8 cellular contexts compared by ENCODE assay signal in genomic region chr3:52707585-52707984, GRCh38. TPM values are rescaled to one million over a fixed set of nuclear protein-coding genes. Genes with fewer than 3 reads are reported as not detected.
DNase-seq lines count a peak whose midpoint lies in the region; ATAC-seq and TF ChIP-seq lines count a peak whose summit lies in the region.

No MANE protein-coding gene starts in this region.

- no peak overlapping the region for H2AFZ ChIP-seq in SK-N-SH (ENCODE audit: low read depth)

- peak overlapping the region; percentile 67 for H3K27ac Mint-ChIP-seq in endothelial cell (ENCODE audit: unreplicated experiment)

- H3K79me2 ChIP-seq in SK-N-SH (ENCODE audit: insufficient read depth) = peaks cover 57% of the 10 kb centered on the region

- TF ChIP-seq EP300 in SK-N-SH (IDR thresholded peaks at IDR 0.05; ENCODE audit: borderline replicate concordance in 1 of 2, low read depth in 1 of 2, low read length in 1 of 2) = no peak

- peak overlapping the region; percentile 91 for H3K4me2 ChIP-seq in SK-N-SH

- no peaks in the 10 kb centered on the region for H3K9me2 ChIP-seq in SK-N-SH

- intact Hi-C loops in psoas muscle (cut with DNase I) = no loop called here

- H3K9ac ChIP-seq in SK-N-SH = peak overlapping the region; percentile 85; the same call in 1 of the 2 replicates

- H3K4me1 ChIP-seq in SK-N-SH (ENCODE audit: control insufficient read depth in 1 of 2, insufficient read depth in 2 of 2, low read depth in 1 of 2, low read length in 1 of 2) (peaks cover 9 to 18% of the 10 kb centered on the region in 2 experiments), psoas muscle (peaks cover 25% of the 10 kb centered on the region)

- H3K27me3 ChIP-seq in SK-N-SH (ENCODE audit: insufficient read depth) (no peaks in the 10 kb centered on the region), psoas muscle (ENCODE audit: insufficient read depth in 3 of 3, low read length in 2 of 3) (no peaks in the 10 kb centered on the region)

- POLR2A ChIA-PET in SK-N-SH (lab: Yijun Ruan, JAX) = no interaction called here

- H3K4me3 ChIP-seq in SK-N-SH (ENCODE audit: low read depth in 2 of 2, low read length in 1 of 2) (peak overlapping the region; percentile 79 to 84; a peak in 2 of 4 replicates), psoas muscle (peak overlapping the region; percentile 90)

- H3K4me3 Mint-ChIP-seq in endothelial cell (ENCODE audit: unreplicated experiment) = no peak overlapping the region

- H3F3A ChIP-seq in SK-N-SH (replicated peaks; ENCODE audit: insufficient read depth) = peaks cover 12% of the 10 kb centered on the region

- H3K9me3 ChIP-seq in SK-N-SH = no peaks in the 10 kb centered on the region
- no peaks in the 10 kb centered on the region for H3K9me3 ChIP-seq in psoas muscle

- H4K20me1 ChIP-seq in SK-N-SH (ENCODE audit: insufficient read depth) = no peaks in the 10 kb centered on the region

- H3K27me3 Mint-ChIP-seq in endothelial cell (ENCODE audit: unreplicated experiment) = peaks cover 8% of the 10 kb centered on the region

- TF ChIP-seq CTCF in SK-N-SH (IDR thresholded peaks at IDR 0.05) = no peak
- no peak for TF ChIP-seq CTCF in endothelial cell (IDR thresholded peaks at IDR 0.05; ENCODE audit: unreplicated experiment)
- no peak for TF ChIP-seq CTCF in psoas muscle (IDR thresholded peaks at IDR 0.05)

- DNase-seq in SK-N-SH (no peak), NOMO-1 treated with dmso at 0.1 percent for 144 hours (lab: John Stamatoyannopoulos, UW; ENCODE audit: unreplicated experiment) (peak; percentile 35), endothelial cell (ENCODE audit: low spot score) (no peak), psoas muscle (no peak), kidney glomerular epithelial cell (lab: John Stamatoyannopoulos, UW) (no peak), NCI-H1417 treated with DMSO at 0.1 percent for 48 hours (lab: John Stamatoyannopoulos, UW) (no peak), SW480 (ENCODE audit: low spot score) (no peak)

- peaks cover 27% of the 10 kb centered on the region for H3K4me1 Mint-ChIP-seq in endothelial cell (ENCODE audit: unreplicated experiment)

- ATAC-seq in SK-N-SH treated with all-trans-retinoic acid at 6 μM for 48 hours = no peak
- ATAC-seq in psoas muscle = no peak

- H3K27ac ChIP-seq in SK-N-SH (ENCODE audit: low read depth in 2 of 2, low read length in 1 of 2) = no peak overlapping the region
- no peak overlapping the region for H3K27ac ChIP-seq in psoas muscle

- H3K36me3 ChIP-seq in SK-N-SH (replicated peaks in 1 of 2; ENCODE audit: control insufficient read depth in 1 of 2, insufficient read depth in 2 of 2, low read length in 1 of 2) = peaks cover 21 to 40% of the 10 kb centered on the region in 2 experiments
- H3K36me3 ChIP-seq in psoas muscle (ENCODE audit: insufficient read depth in 1 of 2, low read depth in 1 of 2) = peaks cover 0 to 45% of the 10 kb centered on the region in 2 donors

- H3K36me3 Mint-ChIP-seq in endothelial cell (ENCODE audit: low read depth, unreplicated experiment) = peaks cover 13% of the 10 kb centered on the region

- WGBS in SK-N-SH (ENCODE audit: low lambda C conversion rate) = 88% methylated on average over 4 of the region's 4 CpGs
- 85 to 91% (median 89%) methylated on average over 4 of the region's 4 CpGs for WGBS in psoas muscle, 3 donors

- H3K9me3 Mint-ChIP-seq in endothelial cell (ENCODE audit: unreplicated experiment) = no peaks in the 10 kb centered on the region

- CTCF ChIA-PET in SK-N-SH (lab: Yijun Ruan, JAX) = no interaction called here

- TF ChIP-seq RAD21 in SK-N-SH (IDR thresholded peaks at IDR 0.05; ENCODE audit: low read length) = no peak

TF ChIP-seq in SK-N-SH, 30 proteins besides CTCF, POLR2A, EP300 and RAD21 (continues in another document):
- TF ChIP-seq FOXM1 (IDR thresholded peaks at IDR 0.05; ENCODE audit: low read depth) (no peak), MAX (IDR thresholded peaks at IDR 0.05; ENCODE audit: low read depth) (no peak), NRF1 (IDR thresholded peaks at IDR 0.05; ENCODE audit: low read depth, low read length) (no peak), FOXJ3 (CRISPR knock-in tag; IDR thresholded peaks at IDR 0.05) (no peak), GATA2 (CRISPR knock-in tag; IDR thresholded peaks at IDR 0.05) (no peak)
- TF ChIP-seq, protein P1, sequence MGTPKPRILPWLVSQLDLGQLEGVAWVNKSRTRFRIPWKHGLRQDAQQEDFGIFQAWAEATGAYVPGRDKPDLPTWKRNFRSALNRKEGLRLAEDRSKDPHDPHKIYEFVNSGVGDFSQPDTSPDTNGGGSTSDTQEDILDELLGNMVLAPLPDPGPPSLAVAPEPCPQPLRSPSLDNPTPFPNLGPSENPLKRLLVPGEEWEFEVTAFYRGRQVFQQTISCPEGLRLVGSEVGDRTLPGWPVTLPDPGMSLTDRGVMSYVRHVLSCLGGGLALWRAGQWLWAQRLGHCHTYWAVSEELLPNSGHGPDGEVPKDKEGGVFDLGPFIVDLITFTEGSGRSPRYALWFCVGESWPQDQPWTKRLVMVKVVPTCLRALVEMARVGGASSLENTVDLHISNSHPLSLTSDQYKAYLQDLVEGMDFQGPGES (IDR thresholded peaks at IDR 0.05; ENCODE audit: low read depth, low read length) = no peak

TF ChIP-seq in SK-N-SH treated with all-trans-retinoic acid at 6 μM for 48 hours, 23 proteins besides CTCF, POLR2A, EP300 and RAD21:
- TF ChIP-seq, protein P2, sequence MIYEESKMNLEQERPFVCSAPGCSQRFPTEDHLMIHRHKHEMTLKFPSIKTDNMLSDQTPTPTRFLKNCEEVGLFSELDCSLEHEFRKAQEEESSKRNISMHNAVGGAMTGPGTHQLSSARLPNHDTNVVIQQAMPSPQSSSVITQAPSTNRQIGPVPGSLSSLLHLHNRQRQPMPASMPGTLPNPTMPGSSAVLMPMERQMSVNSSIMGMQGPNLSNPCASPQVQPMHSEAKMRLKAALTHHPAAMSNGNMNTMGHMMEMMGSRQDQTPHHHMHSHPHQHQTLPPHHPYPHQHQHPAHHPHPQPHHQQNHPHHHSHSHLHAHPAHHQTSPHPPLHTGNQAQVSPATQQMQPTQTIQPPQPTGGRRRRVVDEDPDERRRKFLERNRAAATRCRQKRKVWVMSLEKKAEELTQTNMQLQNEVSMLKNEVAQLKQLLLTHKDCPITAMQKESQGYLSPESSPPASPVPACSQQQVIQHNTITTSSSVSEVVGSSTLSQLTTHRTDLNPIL (CRISPR knock-in tag; IDR thresholded peaks at IDR 0.05; ENCODE audit: low read depth) = no peak
- TF ChIP-seq ESRRG (CRISPR knock-in tag; IDR thresholded peaks at IDR 0.05) (no peak), PATZ1 (CRISPR knock-in tag; IDR thresholded peaks at IDR 0.05; ENCODE audit: borderline replicate concordance) (no peak), ZNF8 (CRISPR knock-in tag; IDR thresholded peaks at IDR 0.05) (no peak)

RNA-seq across cellular contexts. Expression of gene SPCS1, which starts 1.7 kb away (rescaled TPM):
- polyA plus RNA-seq in SK-N-SH (2012; rRNA removed) (191 and 198 TPM in 2 replicates), psoas muscle (100 to 1,000 TPM; 108 to 133 (median 116) TPM)
- polyA plus RNA-seq in SK-N-SH (2012; cell fraction: cytosol; rRNA removed) = 226 and 248 TPM in 2 replicates
- 34.2 and 53.4 TPM in 2 replicates for polyA plus RNA-seq in SK-N-SH (2012; cell fraction: nucleus; rRNA removed)
- total RNA-seq in endothelial cell (ENCODE audit: unreplicated experiment) (83.9 TPM), psoas muscle (10 to 100 TPM; 55.7 to 85.6 (median 75.3) TPM)

RNA-seq across cellular contexts. Expression of gene GLT8D1, which starts 2.0 kb away (rescaled TPM):
- polyA plus RNA-seq in SK-N-SH (2012; rRNA removed) (102 and 135 TPM in 2 replicates), psoas muscle (10 to 100 TPM; 16.6 to 40.1 (median 22.2) TPM)
- polyA plus RNA-seq in SK-N-SH (2012; cell fraction: cytosol; rRNA removed) = 117 and 120 TPM in 2 replicates
- 140 and 196 TPM in 2 replicates for polyA plus RNA-seq in SK-N-SH (2012; cell fraction: nucleus; rRNA removed)
- total RNA-seq in endothelial cell (ENCODE audit: unreplicated experiment) (54.7 TPM), psoas muscle (10 to 100 TPM; 12.0 to 20.5 (median 19.8) TPM)

RNA-seq across cellular contexts. Expression of gene GNL3, which starts 21.8 kb away (rescaled TPM):
- polyA plus RNA-seq in SK-N-SH (2012; rRNA removed) = 55.0 and 77.0 TPM in 2 replicates
- polyA plus RNA-seq in SK-N-SH (2012; cell fraction: cytosol; rRNA removed) = 58.5 and 71.5 TPM in 2 replicates
- 107 and 224 TPM in 2 replicates for polyA plus RNA-seq in SK-N-SH (2012; cell fraction: nucleus; rRNA removed)
- total RNA-seq in endothelial cell (ENCODE audit: unreplicated experiment) = 50.0 TPM
- 100 to 1,000 TPM in 1 of 4 donors, 10 to 100 TPM in 3; 47.3 to 109 (median 67.9) TPM for total RNA-seq in psoas muscle
- polyA plus RNA-seq in psoas muscle = 100 to 1,000 TPM in 2 of 3 donors, 10 to 100 TPM in 1; 80.6 to 145 (median 135) TPM

RNA-seq across cellular contexts. Expression of gene PBRM1, which starts 21.9 kb away (rescaled TPM):
- 14.0 and 14.3 TPM in 2 replicates for polyA plus RNA-seq in SK-N-SH (2012; rRNA removed)
- polyA plus RNA-seq in SK-N-SH (2012; cell fraction: cytosol; rRNA removed) = 13.5 and 14.0 TPM in 2 replicates
- 14.1 and 19.1 TPM in 2 replicates for polyA plus RNA-seq in SK-N-SH (2012; cell fraction: nucleus; rRNA removed)
- 68.7 TPM for total RNA-seq in endothelial cell (ENCODE audit: unreplicated experiment)
- total RNA-seq in psoas muscle = 10 to 100 TPM; 38.0 to 46.7 (median 39.9) TPM
- 10 to 100 TPM in 2 of 3 donors, 1 to 10 TPM in 1; 7.5 to 21.9 (median 12.1) TPM for polyA plus RNA-seq in psoas muscle
